ENCODE assay signal across 1 cellular context in genomic region chr17:46163929-46164594, GRCh38.
TF ChIP-seq lines count a peak whose summit lies in the region.

No MANE protein-coding gene starts in this region.

TF ChIP-seq in SK-N-SH treated with all-trans-retinoic acid at 6 μM for 48 hours, 23 proteins besides CTCF, POLR2A, EP300 and RAD21 (continued from another document):
- TF ChIP-seq TSHZ2 (CRISPR knock-in tag; IDR thresholded peaks at IDR 0.05) (no peak), ZC3H10 (CRISPR knock-in tag; IDR thresholded peaks at IDR 0.05) (no peak)
